ENCODE assay signal across 8 cellular contexts in genomic region chr22:45318558-45319318, GRCh38.
A peak's percentile ranks its signal among the peaks of the same experiment; 100 is the strongest.
DNase-seq lines count a peak whose midpoint lies in the region; ATAC-seq and TF ChIP-seq lines count a peak whose summit lies in the region.

No MANE protein-coding gene starts in this region.

- peaks cover 42% of the 10 kb centered on the region for H3K36me3 Mint-ChIP-seq in effector memory CD8-positive, alpha-beta T cell (ENCODE audit: insufficient read depth)

- ATAC-seq in HG02798 (IDR thresholded peaks at IDR 0.05; ENCODE audit: poor library complexity, unreplicated experiment), result peak; percentile 49
- ATAC-seq in activated CD4-positive, CD25-positive, alpha-beta regulatory T cell treated with anti-CD3 and anti-CD28 coated beads, Interleukin-2, amount 50 U/mL, for 24 hours, result peak; percentile 69
- peak; percentile 78 for ATAC-seq in effector memory CD8-positive, alpha-beta T cell (replicated peaks)

- H3K27me3 Mint-ChIP-seq in effector memory CD8-positive, alpha-beta T cell, result no peaks in the 10 kb centered on the region

- peak; percentile 40 for DNase-seq in GM03348 (ENCODE audit: low spot score)
- DNase-seq in effector memory CD8-positive, alpha-beta T cell, result peak; percentile 64 to 75 (median 69)
- no peak for DNase-seq in retinal pigment epithelial cell (ENCODE audit: low read depth)
- DNase-seq in COLO668 (lab: John Stamatoyannopoulos, UW; ENCODE audit: unreplicated experiment), result no peak
- DNase-seq in C1 segment of cervical spinal cord (lab: John Stamatoyannopoulos, UW), result no peak
- DNase-seq in DMS79 treated with DMSO at 0.1 percent for 48 hours (lab: John Stamatoyannopoulos, UW), result no peak

- H3K9me3 Mint-ChIP-seq in effector memory CD8-positive, alpha-beta T cell, result no peaks in the 10 kb centered on the region

- H3K27ac Mint-ChIP-seq in effector memory CD8-positive, alpha-beta T cell, result peak overlapping the region; percentile 99 to 100

- H3K4me3 Mint-ChIP-seq in effector memory CD8-positive, alpha-beta T cell, result peak overlapping the region; percentile 77 to 80

- peak overlapping the region; percentile 26 for H3K4me3 ChIP-seq in retinal pigment epithelial cell (ENCODE audit: low read length)

- no peak for TF ChIP-seq CTCF in retinal pigment epithelial cell (conservative IDR thresholded peaks at IDR 0.05; ENCODE audit: low read depth, low read length)

- peaks cover 36% of the 10 kb centered on the region in 2 donors for H3K4me1 Mint-ChIP-seq in effector memory CD8-positive, alpha-beta T cell (ENCODE audit: low read depth in 2 of 2)

Comparison
In these comparisons a context has a peak if more than half of its experiments do, and no peak if none do; other contexts are left out.
1. DNase-seq: peak in GM03348 (single experiment) and effector memory CD8-positive, alpha-beta T cell (3 of 3); none in retinal pigment epithelial cell (single experiment), COLO668 (single experiment), C1 segment of cervical spinal cord (0 of 14) and DMS79 treated with DMSO at 0.1 percent for 48 hours (single experiment).
2. Peak in every context shown above with its lines, with median percentiles within 50 percentile points of each other: ATAC-seq.